In genomic region chr14:103408491-103409155, GRCh38 we compare ENCODE assay signal across 1 cellular context.
TF ChIP-seq lines count a peak whose summit lies in the region.

No MANE protein-coding gene starts in this region.

TF ChIP-seq in IMR-90, 13 proteins besides CTCF, POLR2A, EP300 and RAD21 (continued from another document):
- TF ChIP-seq, protein P1, sequence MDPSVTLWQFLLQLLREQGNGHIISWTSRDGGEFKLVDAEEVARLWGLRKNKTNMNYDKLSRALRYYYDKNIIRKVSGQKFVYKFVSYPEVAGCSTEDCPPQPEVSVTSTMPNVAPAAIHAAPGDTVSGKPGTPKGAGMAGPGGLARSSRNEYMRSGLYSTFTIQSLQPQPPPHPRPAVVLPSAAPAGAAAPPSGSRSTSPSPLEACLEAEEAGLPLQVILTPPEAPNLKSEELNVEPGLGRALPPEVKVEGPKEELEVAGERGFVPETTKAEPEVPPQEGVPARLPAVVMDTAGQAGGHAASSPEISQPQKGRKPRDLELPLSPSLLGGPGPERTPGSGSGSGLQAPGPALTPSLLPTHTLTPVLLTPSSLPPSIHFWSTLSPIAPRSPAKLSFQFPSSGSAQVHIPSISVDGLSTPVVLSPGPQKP (IDR thresholded peaks at IDR 0.05; ENCODE audit: borderline replicate concordance, low read depth, low read length): no peak
- TF ChIP-seq NFE2L2 (IDR thresholded peaks at IDR 0.05; ENCODE audit: low read depth, low read length) (no peak), BHLHE40 (IDR thresholded peaks at IDR 0.05; ENCODE audit: low read depth, low read length) (no peak), MAZ (IDR thresholded peaks at IDR 0.05; ENCODE audit: borderline replicate concordance, low read depth, low read length) (no peak)
